ENCODE assay signal across 9 cellular contexts in the genomic region with DNA sequence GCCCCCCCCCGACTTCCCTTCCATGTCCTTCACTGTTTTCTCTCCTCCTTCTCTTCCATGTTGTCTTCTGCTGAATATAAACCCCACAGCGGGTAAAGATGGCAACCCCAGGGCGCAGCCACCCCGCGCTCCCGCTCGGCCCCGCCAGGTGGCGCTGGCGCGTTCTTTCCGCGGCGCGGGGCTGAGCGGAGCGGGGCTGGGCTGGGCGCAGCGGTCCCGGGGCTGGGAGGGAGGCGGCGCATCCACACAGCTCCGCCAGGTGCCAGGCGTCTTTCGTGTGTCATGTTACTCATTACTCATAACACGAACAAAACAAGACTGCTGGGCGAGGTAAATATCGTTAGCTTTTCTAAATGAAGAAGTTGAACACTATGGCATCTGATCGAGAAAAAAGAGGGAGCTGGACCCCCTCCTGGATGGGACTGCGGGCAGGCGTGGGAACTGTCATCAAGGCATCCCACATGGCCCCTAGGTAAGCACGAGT.
DNase-seq lines count a peak whose midpoint lies in the region; ATAC-seq and TF ChIP-seq lines count a peak whose summit lies in the region.
"Had no signal": no experiment of that assay in that cellular context is flagged by ENCODE, and none has a peak within 500 bp of the region (broad histone marks: within the 10 kb centered on the region; RNA-seq: fewer than 3 reads in every experiment).

No MANE protein-coding gene starts in this region.

- DNase-seq in BJ (ENCODE audit: low read depth): no peak
- peak; percentile 63 for DNase-seq in MM.1S
- DNase-seq in choroid plexus epithelial cell (ENCODE audit: low read depth): peak; percentile 46
- DNase-seq in nephron progenitor cell: peak; percentile 81
- no peak for DNase-seq in activated effector memory CD4-positive, alpha-beta T cell treated with anti-CD3 and anti-CD28 coated beads, Interleukin-2, amount 50 U/mL, for 16 hours
- no peak for DNase-seq in UCSD-AML1 (lab: John Stamatoyannopoulos, UW; ENCODE audit: unreplicated experiment)

- H3K9me3 ChIP-seq in MM.1S (replicated peaks; ENCODE audit: insufficient read depth, low read length) (no peaks in the 10 kb centered on the region), gastroesophageal sphincter (no peaks in the 10 kb centered on the region)
- H3K9me3 ChIP-seq: vagina had no signal

- H3K27ac ChIP-seq in MM.1S (ENCODE audit: low read length) (no peak overlapping the region), gastroesophageal sphincter (no peak overlapping the region)
- H3K27ac ChIP-seq: vagina had no signal

- CTCF ChIA-PET in BJ (lab: Yijun Ruan, JAX): interaction anchor here (0.6 to 5.5 kb wide), 15 partner anchors 9 to 1373 kb away, joined by 3 to 39 read pairs (median 3); no protein-coding TSS in a partner anchor

- H3K9me3 Mint-ChIP-seq in nephron progenitor cell: no peaks in the 10 kb centered on the region

- H3K9ac ChIP-seq in MM.1S (ENCODE audit: low read length): no peak overlapping the region

- POLR2A ChIA-PET in BJ (lab: Charles Lee): no interaction called here

- no peaks in the 10 kb centered on the region for H3F3A ChIP-seq in MM.1S (ENCODE audit: insufficient read depth, low read length)

- no peaks in the 10 kb centered on the region for H3K36me3 ChIP-seq in BJ (ENCODE audit: control insufficient read depth, insufficient read depth, low read length)
- no peaks in the 10 kb centered on the region for H3K36me3 ChIP-seq in MM.1S (replicated peaks; ENCODE audit: insufficient read depth, low read length)
- H3K36me3 ChIP-seq in gastroesophageal sphincter: no peaks in the 10 kb centered on the region
- H3K36me3 ChIP-seq: vagina had no signal

- ATAC-seq in GM18511 (IDR thresholded peaks at IDR 0.05; ENCODE audit: unreplicated experiment) (peak; percentile 48), gastroesophageal sphincter (no peak)

- H3K27me3 Mint-ChIP-seq in nephron progenitor cell (ENCODE audit: low read depth, poor library complexity): peaks cover 55% of the 10 kb centered on the region

- H3K27me3 ChIP-seq in BJ (ENCODE audit: control insufficient read depth, insufficient read depth, low read length) (no peaks in the 10 kb centered on the region), MM.1S (replicated peaks; ENCODE audit: insufficient read depth, low read length) (no peaks in the 10 kb centered on the region), gastroesophageal sphincter (peaks cover 65% of the 10 kb centered on the region)
- H3K27me3 ChIP-seq: vagina had no signal

- no peaks in the 10 kb centered on the region for H3K9me2 ChIP-seq in MM.1S (replicated peaks; ENCODE audit: insufficient read depth, low read length)

- H3K4me1 Mint-ChIP-seq in nephron progenitor cell: peaks cover 60% of the 10 kb centered on the region

- WGBS in gastroesophageal sphincter (ENCODE audit: low coverage in 1 of 2), 2 donors: 21 to 36% methylated on average over 5 to 6 of the region's 32 CpGs

- H3K4me1 ChIP-seq in MM.1S (ENCODE audit: low read length): no peaks in the 10 kb centered on the region
- peaks cover 0 to 27% (median 4%) of the 10 kb centered on the region in 3 donors for H3K4me1 ChIP-seq in gastroesophageal sphincter

- H3K79me2 ChIP-seq in MM.1S (ENCODE audit: low read length): no peaks in the 10 kb centered on the region

- no peak overlapping the region for H3K27ac Mint-ChIP-seq in nephron progenitor cell

- no peaks in the 10 kb centered on the region for H3K36me3 Mint-ChIP-seq in nephron progenitor cell (ENCODE audit: low read depth)

- TF ChIP-seq EP300 in gastroesophageal sphincter (IDR thresholded peaks at IDR 0.05): no peak

- no peaks in the 10 kb centered on the region for H4K20me1 ChIP-seq in MM.1S (ENCODE audit: insufficient read depth, low read length)

- no peak overlapping the region for H3K4me3 ChIP-seq in BJ (ENCODE audit: low read depth, low read length)
- no peak overlapping the region for H3K4me3 ChIP-seq in MM.1S (ENCODE audit: low read length)
- no peak overlapping the region for H3K4me3 ChIP-seq in choroid plexus epithelial cell (ENCODE audit: low read depth, low read length)
- no peak overlapping the region for H3K4me3 ChIP-seq in gastroesophageal sphincter
- H3K4me3 ChIP-seq: vagina had no signal

- TF ChIP-seq CTCF in BJ (IDR thresholded peaks at IDR 0.05; ENCODE audit: insufficient read depth, low read depth, low read length) (peak; percentile 58), MM.1S (IDR thresholded peaks at IDR 0.05; ENCODE audit: low read length) (peak; percentile 57), choroid plexus epithelial cell (conservative IDR thresholded peaks at IDR 0.05; ENCODE audit: low read depth, low read length) (peak; percentile 62), nephron progenitor cell (IDR thresholded peaks at IDR 0.05) (peak; percentile 79), gastroesophageal sphincter (IDR thresholded peaks at IDR 0.05) (peak in 2 of 4 experiments; percentile 45 to 71)

- no peak for TF ChIP-seq POLR2A in gastroesophageal sphincter (IDR thresholded peaks at IDR 0.05)

- H3K4me2 ChIP-seq in MM.1S (ENCODE audit: low read depth, low read length): no peak overlapping the region

- H2AFZ ChIP-seq in MM.1S (ENCODE audit: low read length): no peak overlapping the region

- no peak overlapping the region for H3K4me3 Mint-ChIP-seq in nephron progenitor cell

Comparison
In these comparisons a context has a peak if more than half of its experiments do, and no peak if none do; other contexts are left out.
1. DNase-seq: peak in MM.1S (single experiment), choroid plexus epithelial cell (single experiment) and nephron progenitor cell (single experiment); none in BJ (single experiment), activated effector memory CD4-positive, alpha-beta T cell treated with anti-CD3 and anti-CD28 coated beads, Interleukin-2, amount 50 U/mL, for 16 hours (single experiment) and UCSD-AML1 (single experiment).